11 cellular contexts compared by ENCODE assay signal in the genomic region with DNA sequence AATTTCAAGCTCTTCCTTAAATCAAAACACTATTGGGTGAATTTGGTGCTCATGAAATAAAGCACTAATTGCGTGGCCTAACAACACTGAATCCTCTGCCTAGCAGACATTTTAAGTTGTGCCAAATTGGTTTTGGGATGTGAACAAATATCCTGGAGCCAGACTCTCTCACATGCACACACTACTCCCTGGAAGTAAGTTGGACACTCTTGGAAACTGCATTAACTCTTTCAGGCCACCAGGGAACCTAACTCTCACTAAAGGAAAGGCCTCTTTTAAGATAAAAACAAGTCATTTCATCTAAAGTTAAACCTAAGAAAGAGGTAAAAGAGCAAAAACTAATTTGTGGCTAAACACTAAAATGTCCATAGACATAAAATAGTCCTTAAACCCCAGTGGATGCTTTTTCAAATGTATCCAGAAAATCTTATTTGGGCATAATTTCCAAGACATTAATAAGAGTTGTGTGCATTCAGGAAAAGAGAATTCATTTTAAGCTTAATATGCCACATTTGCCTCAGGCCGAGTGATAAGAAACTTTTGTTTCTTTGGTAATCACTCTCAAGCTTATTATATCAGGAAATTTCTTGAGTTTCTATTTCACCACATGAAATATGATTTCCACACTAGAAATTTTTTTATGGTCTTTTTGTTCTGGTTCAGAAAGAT.
A peak's percentile ranks its signal among the peaks of the same experiment; 100 is the strongest.
DNase-seq lines count a peak whose midpoint lies in the region; FAIRE-seq and TF ChIP-seq lines count a peak whose summit lies in the region.
"Had no signal": no experiment of that assay in that cellular context is flagged by ENCODE, and none has a peak within 500 bp of the region (broad histone marks: within the 10 kb centered on the region; RNA-seq: fewer than 3 reads in every experiment).

No MANE protein-coding gene starts in this region.

- FAIRE-seq in HTR-8/SVneo (lab: Jason Lieb, UNC), result no peak

- H3K9ac ChIP-seq in GM23248, result peak overlapping the region; percentile 10; the same call in 1 of the 2 replicates

- no peaks in the 10 kb centered on the region for H3K27me3 ChIP-seq in GM23248 (replicated peaks; ENCODE audit: insufficient read depth)
- H3K27me3 ChIP-seq: thyroid gland had no signal

- DNase-seq in GM23248, result peak; percentile 56
- peak; percentile 31 for DNase-seq in RKO (ENCODE audit: low spot score)
- DNase-seq in fibroblast of mammary gland (ENCODE audit: low read depth), result peak; percentile 36
- no peak for DNase-seq in retinal pigment epithelial cell (ENCODE audit: low read depth)
- DNase-seq in NCI-H2029 treated with DMSO at 0.1 percent for 48 hours (lab: John Stamatoyannopoulos, UW), result no peak
- no peak for DNase-seq in HTR-8/SVneo (ENCODE audit: insufficient read length, low spot score)
- no peak for DNase-seq in DMS53 (lab: John Stamatoyannopoulos, UW)
- DNase-seq in NCI-H1930 (lab: John Stamatoyannopoulos, UW), result no peak
- DNase-seq: activated B cell treated with CpG ODN at 0.5 μM for 24 hours, GF-D8, thyroid gland had no signal

- H3K36me3 ChIP-seq in GM23248 (ENCODE audit: low read depth), result no peaks in the 10 kb centered on the region
- H3K36me3 ChIP-seq: thyroid gland had no signal

- H3F3A ChIP-seq in GM23248 (ENCODE audit: insufficient read depth), result no peaks in the 10 kb centered on the region

- TF ChIP-seq CTCF in fibroblast of mammary gland (conservative IDR thresholded peaks at IDR 0.05; ENCODE audit: control insufficient read depth, insufficient read depth, low read depth, low read length) (peak; percentile 43), retinal pigment epithelial cell (conservative IDR thresholded peaks at IDR 0.05; ENCODE audit: low read depth, low read length) (peak; percentile 49)

- WGBS in GM23248 (ENCODE audit: low coverage in 1 of 2, low lambda C conversion rate in 2 of 2, missing lambda C conversion rate in 2 of 2), 2 experiments, result 14 to 33% methylated on average over 2 of the region's 2 CpGs

- H3K9me3 ChIP-seq in GM23248 (ENCODE audit: low read depth), result no peaks in the 10 kb centered on the region
- H3K9me3 ChIP-seq: thyroid gland had no signal

- H3K4me3 ChIP-seq in GM23248 (peak overlapping the region; percentile 24), fibroblast of mammary gland (ENCODE audit: control insufficient read depth, low read depth, low read length) (no peak overlapping the region), retinal pigment epithelial cell (ENCODE audit: low read length) (no peak overlapping the region)
- H3K4me3 ChIP-seq: thyroid gland had no signal

- H3K9me2 ChIP-seq in GM23248 (ENCODE audit: insufficient read depth), result no peaks in the 10 kb centered on the region

- H4K20me1 ChIP-seq in GM23248 (ENCODE audit: insufficient read depth), result no peaks in the 10 kb centered on the region

- in situ Hi-C loops in GM23248 (cut with MboI), result loop anchor here (10.0 kb wide), 1 partner anchor 251 kb away; no protein-coding TSS in a partner anchor

- no peaks in the 10 kb centered on the region for H3K79me2 ChIP-seq in GM23248 (ENCODE audit: insufficient read depth)

- H2AFZ ChIP-seq in GM23248, result peak overlapping the region; percentile 82

- H3K27ac ChIP-seq in GM23248, result peak overlapping the region; percentile 10; the same call in 1 of the 2 replicates
- H3K27ac ChIP-seq: thyroid gland had no signal

- peak overlapping the region; percentile 61 for H3K4me2 ChIP-seq in GM23248 (ENCODE audit: unreplicated experiment)

- H3K4me1 ChIP-seq in GM23248 (ENCODE audit: insufficient read depth), result peaks cover 15% of the 10 kb centered on the region

Comparison
In these comparisons a context has a peak if more than half of its experiments do, and no peak if none do; other contexts are left out.
1. DNase-seq: peak in GM23248 (single experiment), RKO (single experiment) and fibroblast of mammary gland (single experiment); none in retinal pigment epithelial cell (single experiment), NCI-H2029 treated with DMSO at 0.1 percent for 48 hours (single experiment), HTR-8/SVneo (single experiment), DMS53 (single experiment) and NCI-H1930 (0 of 2).